8 cellular contexts compared by ENCODE assay signal in genomic region chr7:66493235-66494181, GRCh38.
A peak's percentile ranks its signal among the peaks of the same experiment; 100 is the strongest.
DNase-seq lines count a peak whose midpoint lies in the region; ATAC-seq and TF ChIP-seq lines count a peak whose summit lies in the region.

No MANE protein-coding gene starts in this region.

- H3K4me3 ChIP-seq in kidney epithelial cell (ENCODE audit: low read depth, low read length): peak overlapping the region; percentile 86

- DNase-seq in AG20443 (ENCODE audit: low spot score) (peak; percentile 99), NCI-H446 (lab: John Stamatoyannopoulos, UW) (peak; percentile 95 to 98), cerebellum (ENCODE audit: low spot score) (peak; percentile 98), kidney epithelial cell (ENCODE audit: low read depth) (peak; percentile 83)
- peak; percentile 95 for DNase-seq in activated CD4-positive, CD25-positive, alpha-beta regulatory T cell treated with anti-CD3 and anti-CD28 coated beads, Interleukin-2, amount 50 U/mL, for 72 hours
- DNase-seq in stimulated activated CD4-positive, alpha-beta T cell treated with anti-CD3 and anti-CD28 coated beads, Interleukin-15, amount 100 ng/mL, for 48 hours (ENCODE audit: low read depth in 2 of 2): peak; percentile 93 to 96

- no peaks in the 10 kb centered on the region for H3K27me3 ChIP-seq in kidney epithelial cell (ENCODE audit: control insufficient read depth, insufficient read depth, low read length)

- no peaks in the 10 kb centered on the region for H3K36me3 ChIP-seq in kidney epithelial cell (ENCODE audit: control insufficient read depth, insufficient read depth, low read length)

- peak; percentile 96 for ATAC-seq in GM19025 (IDR thresholded peaks at IDR 0.05; ENCODE audit: low read depth, unreplicated experiment)
- ATAC-seq in HG03342 (IDR thresholded peaks at IDR 0.05; ENCODE audit: unreplicated experiment): peak; percentile 99

- no peak for TF ChIP-seq CTCF in kidney epithelial cell (IDR thresholded peaks at IDR 0.05; ENCODE audit: insufficient read depth, low read length, poor library complexity, severe bottlenecking)

Comparison
In these comparisons a context has a peak if more than half of its experiments do, and no peak if none do; other contexts are left out.
1. Peak in every context shown above with its lines: DNase-seq, ATAC-seq and H3K4me3 ChIP-seq.